ENCODE assay signal across 15 cellular contexts in genomic region chr10:27448926-27449325, GRCh38. TPM values are rescaled to one million over a fixed set of nuclear protein-coding genes. Genes with fewer than 3 reads are reported as not detected.
DNase-seq lines count a peak whose midpoint lies in the region; ATAC-seq, FAIRE-seq and TF ChIP-seq lines count a peak whose summit lies in the region.
"Had no signal": no experiment of that assay in that cellular context is flagged by ENCODE, and none has a peak within 500 bp of the region (broad histone marks: within the 10 kb centered on the region; RNA-seq: fewer than 3 reads in every experiment).

No MANE protein-coding gene starts in this region.

- no peak for TF ChIP-seq EP300 in A549 (IDR thresholded peaks at IDR 0.05)

- H3K27ac ChIP-seq in A549 = no peak overlapping the region
- H3K27ac ChIP-seq: adrenal gland had no signal

- no peaks in the 10 kb centered on the region for H3K4me1 ChIP-seq in A549
- H3K4me1 ChIP-seq: adrenal gland had no signal

- WGBS in A549 (ENCODE audit: missing lambda C conversion rate) = 51% methylated on average over 2 of the region's 2 CpGs

- no peak for ATAC-seq in A549
- ATAC-seq in GM18498 (IDR thresholded peaks at IDR 0.05; ENCODE audit: unreplicated experiment) = no peak
- ATAC-seq in HG03457 (IDR thresholded peaks at IDR 0.05; ENCODE audit: unreplicated experiment) = no peak
- no peak for ATAC-seq in GM19023 (IDR thresholded peaks at IDR 0.05; ENCODE audit: unreplicated experiment)
- ATAC-seq: left colon had no signal

- H3K4me2 ChIP-seq in A549 = no peak overlapping the region

- no peak for TF ChIP-seq POLR2A in A549 (IDR thresholded peaks at IDR 0.05; ENCODE audit: low read length)
- no peak for TF ChIP-seq POLR2A in H54 (IDR thresholded peaks at IDR 0.05; ENCODE audit: low read depth, low read length)

- FAIRE-seq in A549 (lab: Jason Lieb, UNC) (no peak), H54 (lab: Jason Lieb, UNC) (peak; percentile 98)
- FAIRE-seq: GM12891 had no signal

- CTCF ChIA-PET in A549 (lab: Yijun Ruan, JAX) = interaction anchor here (0.6 to 1.3 kb wide), 2 partner anchors 10 to 42 kb away, joined by 3 to 5 read pairs; no protein-coding TSS in a partner anchor

- peak in 1 of 2 experiments; percentile 17 for DNase-seq in A549 (ENCODE audit: low read depth in 1 of 2, low spot score in 1 of 2)
- peak; percentile 47 for DNase-seq in H54 (ENCODE audit: insufficient read length, low spot score)
- DNase-seq in RPMI7951 (ENCODE audit: low read depth) = peak; percentile 61
- peak; percentile 11 for DNase-seq in fibroblast of the aortic adventitia (ENCODE audit: low read depth)
- no peak for DNase-seq in stimulated activated CD4-positive, alpha-beta T cell treated with anti-CD3 and anti-CD28 coated beads, Interleukin-15, amount 100 ng/mL, for 24 hours
- DNase-seq: adrenal gland, C1 segment of cervical spinal cord, erythroblast, KG1, left colon, NCI-H2227 treated with DMSO at 0.1 percent for 48 hours had no signal

- no peak overlapping the region for H3K4me3 ChIP-seq in A549
- H3K4me3 ChIP-seq in fibroblast of the aortic adventitia (ENCODE audit: low read depth, low read length) = no peak overlapping the region
- H3K4me3 ChIP-seq: adrenal gland had no signal

- no peak for TF ChIP-seq RAD21 in A549 (conservative IDR thresholded peaks at IDR 0.05 in 1 of 2, IDR thresholded peaks at IDR 0.05 in 1 of 2)

- POLR2A ChIA-PET in A549 (lab: Yijun Ruan, JAX) = no interaction called here

- TF ChIP-seq CTCF in A549 (IDR thresholded peaks at IDR 0.05) = no peak
- TF ChIP-seq CTCF in fibroblast of the aortic adventitia (IDR thresholded peaks at IDR 0.05; ENCODE audit: insufficient read depth, low read length) = no peak

- H3K9me3 ChIP-seq in A549 = no peaks in the 10 kb centered on the region
- H3K9me3 ChIP-seq: adrenal gland had no signal

TF ChIP-seq in A549, 52 proteins besides CTCF, POLR2A, EP300 and RAD21:
- TF ChIP-seq USF2 (IDR thresholded peaks at IDR 0.05) = 0 out of 2 replicates have a peak, but pooled peaks have one; percentile 31
- no peak for TF ChIP-seq CHD4 (IDR thresholded peaks at IDR 0.05; ENCODE audit: borderline replicate concordance)
- TF ChIP-seq ZC3H11A (IDR thresholded peaks at IDR 0.05) = no peak

RNA-seq across cellular contexts. Expression of gene RAB18, which starts 55.2 kb away (rescaled TPM):
- polyA plus RNA-seq in A549 (2011; rRNA removed) (71.1 and 131 TPM in 2 replicates), A549 (2017; fragmentation: RNase III; extraction: RNeasy Plus Mini Kit Qiagen cat#74134 plus additional on column Dnase treatment) (81.4 to 86.3 TPM (median 85.1 TPM) in 3 replicates)
- polyA plus RNA-seq in A549 (2012; cell fraction: cytosol; rRNA removed) = 13.3 and 14.7 TPM in 2 replicates
- polyA plus RNA-seq in A549 (2012; cell fraction: nucleus; rRNA removed) = 3.4 and 5.7 TPM in 2 replicates
- polyA minus RNA-seq in A549 (2011; rRNA and poly(A)+ RNA removed) = 14.1 and 15.1 TPM in 2 replicates
- 34.9 and 54.5 TPM in 2 replicates for total RNA-seq in RPMI7951 (2014; rRNA removed; shearing (Covaris generic))
- 48.5 and 114 TPM in 2 replicates for total RNA-seq in fibroblast of the aortic adventitia (ENCODE audit: low replicate concordance)
